In the genomic region with DNA sequence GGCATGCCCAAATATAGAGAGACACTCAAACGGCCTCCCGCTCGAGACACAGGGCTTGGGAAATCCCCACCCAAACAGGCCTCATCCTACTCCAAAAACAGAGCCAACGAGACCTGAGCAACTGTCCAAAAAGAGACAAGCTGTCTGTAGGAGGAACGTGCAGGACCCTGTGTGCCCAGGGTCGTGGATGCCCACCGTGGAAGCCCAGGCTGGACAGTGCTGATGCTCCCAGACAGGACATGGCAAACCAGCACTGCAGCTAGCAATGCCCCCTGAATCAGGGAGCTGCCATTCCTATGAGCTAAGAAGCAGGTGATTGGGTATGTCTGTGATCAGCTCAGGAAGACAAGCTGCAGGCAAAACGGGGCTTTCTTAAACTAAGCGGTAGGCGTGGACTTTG, we compare ENCODE assay signal across 23 cellular contexts.
DNase-seq lines count a peak whose midpoint lies in the region; ATAC-seq and TF ChIP-seq lines count a peak whose summit lies in the region.
"Had no signal": no experiment of that assay in that cellular context is flagged by ENCODE, and none has a peak within 500 bp of the region (broad histone marks: within the 10 kb centered on the region; RNA-seq: fewer than 3 reads in every experiment).

No MANE protein-coding gene starts in this region.

- no peak overlapping the region for H2BK120ac ChIP-seq in mesendoderm (ENCODE audit: low read depth, low read length)

- ATAC-seq in WTC11 = peak; percentile 32; the same call in 1 of the 2 replicates
- ATAC-seq in activated CD4-positive, alpha-beta T cell treated with anti-CD3 and anti-CD28 coated beads for 36 hours = no peak
- ATAC-seq in HG03432 (IDR thresholded peaks at IDR 0.05; ENCODE audit: unreplicated experiment) = no peak
- ATAC-seq: HCT116, HepG2, Right ventricle myocardium inferior had no signal

- CTCF ChIA-PET in WTC11 (lab: Charles Lee) = interaction anchor here (0.9 to 1.2 kb wide), 2 partner anchors 16 to 275 kb away, joined by 3 read pairs; no protein-coding TSS in a partner anchor
- CTCF ChIA-PET in activated CD4-positive, alpha-beta T cell treated with anti-CD3 and anti-CD28 coated beads for 36 hours (lab: Charles Lee) = no interaction called here

- no peak overlapping the region for H3K18ac ChIP-seq in mesendoderm (ENCODE audit: low read length)

- H3K36me3 ChIP-seq in mesendoderm (ENCODE audit: control insufficient read depth, insufficient read depth, low read length) = no peaks in the 10 kb centered on the region
- no peaks in the 10 kb centered on the region for H3K36me3 ChIP-seq in sigmoid colon

- DNase-seq in Daoy (ENCODE audit: low read depth) = peak; percentile 69
- no peak for DNase-seq in WTC11 (ENCODE audit: low spot score)
- DNase-seq in mesendoderm = peak; percentile 40
- peak; percentile 29 for DNase-seq in sigmoid colon
- DNase-seq in activated CD4-positive, alpha-beta T cell treated with anti-CD3 and anti-CD28 coated beads for 36 hours = no peak
- DNase-seq in SKM-1 (lab: John Stamatoyannopoulos, UW; ENCODE audit: unreplicated experiment) = no peak
- DNase-seq: 8988T, ACHN, Calu3, DMS79 treated with DMSO at 0.1 percent for 48 hours, GM23248, Karpas-422, MV-4-11, NCI-H1105, NCI-H146, NCI-H1930, NCI-H2107, NCI-H774, PC-9 had no signal

- no peak overlapping the region for H3K9ac ChIP-seq in mesendoderm (ENCODE audit: low read length)
- H3K9ac ChIP-seq: GM23248 had no signal

- H3K27ac Mint-ChIP-seq in WTC11 = no peak overlapping the region
- H3K27ac Mint-ChIP-seq in activated CD4-positive, alpha-beta T cell treated with anti-CD3 and anti-CD28 coated beads for 36 hours = no peak overlapping the region

- H2AK5ac ChIP-seq in mesendoderm (ENCODE audit: low read length) = no peak overlapping the region

- no peaks in the 10 kb centered on the region for H3K79me1 ChIP-seq in mesendoderm (ENCODE audit: low read length)

- H3K4me1 ChIP-seq in mesendoderm (ENCODE audit: control insufficient read depth, low read depth, low read length) (no peaks in the 10 kb centered on the region), sigmoid colon (no peaks in the 10 kb centered on the region)

- no peak overlapping the region for H3K4me2 ChIP-seq in mesendoderm (ENCODE audit: low read length)
- H3K4me2 ChIP-seq: PC-9 had no signal

- no peaks in the 10 kb centered on the region for H3K9me3 Mint-ChIP-seq in WTC11
- H3K9me3 Mint-ChIP-seq in activated CD4-positive, alpha-beta T cell treated with anti-CD3 and anti-CD28 coated beads for 36 hours (ENCODE audit: low read depth) = peaks cover 10% of the 10 kb centered on the region

- H3K4me1 Mint-ChIP-seq in WTC11 = no peaks in the 10 kb centered on the region
- no peaks in the 10 kb centered on the region for H3K4me1 Mint-ChIP-seq in activated CD4-positive, alpha-beta T cell treated with anti-CD3 and anti-CD28 coated beads for 36 hours

- H3K79me2 ChIP-seq in mesendoderm (ENCODE audit: control insufficient read depth, insufficient read depth, low read length) = no peaks in the 10 kb centered on the region

- no peak overlapping the region for H3K4me3 Mint-ChIP-seq in WTC11
- H3K4me3 Mint-ChIP-seq in activated CD4-positive, alpha-beta T cell treated with anti-CD3 and anti-CD28 coated beads for 36 hours = no peak overlapping the region

- no peak for TF ChIP-seq POLR2A in sigmoid colon (IDR thresholded peaks at IDR 0.05)

- H3K36me3 Mint-ChIP-seq in WTC11 = no peaks in the 10 kb centered on the region
- H3K36me3 Mint-ChIP-seq in activated CD4-positive, alpha-beta T cell treated with anti-CD3 and anti-CD28 coated beads for 36 hours (ENCODE audit: low read depth) = no peaks in the 10 kb centered on the region

- no peak overlapping the region for H2BK5ac ChIP-seq in mesendoderm (ENCODE audit: low read length)

- H3K27me3 ChIP-seq in mesendoderm (ENCODE audit: insufficient read depth, low read length, poor library complexity) (no peaks in the 10 kb centered on the region), sigmoid colon (peaks cover 0 to 8% (median 0%) of the 10 kb centered on the region in 3 donors)

- intact Hi-C loops in sigmoid colon (cut with DNase I) = no loop called here
- intact Hi-C loops in activated CD4-positive, alpha-beta T cell treated with anti-CD3 and anti-CD28 coated beads for 36 hours (cut with DNase I, micrococcal nuclease) = no loop called here

- no peak overlapping the region for H4K5ac ChIP-seq in mesendoderm (ENCODE audit: low read length)

- POLR2A ChIA-PET in WTC11 (lab: Charles Lee) = no interaction called here
- POLR2A ChIA-PET in activated CD4-positive, alpha-beta T cell treated with anti-CD3 and anti-CD28 coated beads for 36 hours (lab: Charles Lee) = no interaction called here

- WGBS in mesendoderm (ENCODE audit: extremely low coverage, insufficient coverage, low lambda C conversion rate) = no CpG with 5 or more reads among the region's 10 CpGs
- WGBS in sigmoid colon, 2 donors = 67 to 74% methylated on average over 10 of the region's 10 CpGs

- H3K56ac ChIP-seq in mesendoderm (ENCODE audit: low read length) = no peak overlapping the region

- no peak overlapping the region for H3K23ac ChIP-seq in mesendoderm (ENCODE audit: low read length)

- H3K27ac ChIP-seq in mesendoderm (ENCODE audit: low read depth, low read length) = no peak overlapping the region
- H3K27ac ChIP-seq in sigmoid colon = no peak overlapping the region
- H3K27ac ChIP-seq: GM23248, PC-9 had no signal

- H4K8ac ChIP-seq in mesendoderm (ENCODE audit: low read depth, low read length) = no peak overlapping the region

- no peak for TF ChIP-seq EP300 in sigmoid colon (IDR thresholded peaks at IDR 0.05)

- H3K4me3 ChIP-seq in mesendoderm (ENCODE audit: low read length) (no peak overlapping the region), sigmoid colon (no peak overlapping the region)
- H3K4me3 ChIP-seq: GM23248, PC-9 had no signal

- no peak overlapping the region for H3K4ac ChIP-seq in mesendoderm (ENCODE audit: low read depth, low read length)

- TF ChIP-seq CTCF in WTC11 (IDR thresholded peaks at IDR 0.05) = no peak
- TF ChIP-seq CTCF in sigmoid colon (IDR thresholded peaks at IDR 0.05) = no peak

- H2BK15ac ChIP-seq in mesendoderm (replicated peaks; ENCODE audit: low read depth) = no peak overlapping the region

- no peaks in the 10 kb centered on the region; the same call in 1 of the 2 replicates for H3K27me3 Mint-ChIP-seq in WTC11 (ENCODE audit: low read depth)
- H3K27me3 Mint-ChIP-seq in activated CD4-positive, alpha-beta T cell treated with anti-CD3 and anti-CD28 coated beads for 36 hours = no peaks in the 10 kb centered on the region

- H3K9me3 ChIP-seq in sigmoid colon = peaks cover 0 to 8% (median under 1%) of the 10 kb centered on the region in 4 donors

TF ChIP-seq in WTC11, 78 proteins besides CTCF, POLR2A, EP300 and RAD21 (continues in another document):
- no peak for TF ChIP-seq RELA (CRISPR knock-in tag; IDR thresholded peaks at IDR 0.05; ENCODE audit: borderline replicate concordance)
- TF ChIP-seq, protein P1, sequence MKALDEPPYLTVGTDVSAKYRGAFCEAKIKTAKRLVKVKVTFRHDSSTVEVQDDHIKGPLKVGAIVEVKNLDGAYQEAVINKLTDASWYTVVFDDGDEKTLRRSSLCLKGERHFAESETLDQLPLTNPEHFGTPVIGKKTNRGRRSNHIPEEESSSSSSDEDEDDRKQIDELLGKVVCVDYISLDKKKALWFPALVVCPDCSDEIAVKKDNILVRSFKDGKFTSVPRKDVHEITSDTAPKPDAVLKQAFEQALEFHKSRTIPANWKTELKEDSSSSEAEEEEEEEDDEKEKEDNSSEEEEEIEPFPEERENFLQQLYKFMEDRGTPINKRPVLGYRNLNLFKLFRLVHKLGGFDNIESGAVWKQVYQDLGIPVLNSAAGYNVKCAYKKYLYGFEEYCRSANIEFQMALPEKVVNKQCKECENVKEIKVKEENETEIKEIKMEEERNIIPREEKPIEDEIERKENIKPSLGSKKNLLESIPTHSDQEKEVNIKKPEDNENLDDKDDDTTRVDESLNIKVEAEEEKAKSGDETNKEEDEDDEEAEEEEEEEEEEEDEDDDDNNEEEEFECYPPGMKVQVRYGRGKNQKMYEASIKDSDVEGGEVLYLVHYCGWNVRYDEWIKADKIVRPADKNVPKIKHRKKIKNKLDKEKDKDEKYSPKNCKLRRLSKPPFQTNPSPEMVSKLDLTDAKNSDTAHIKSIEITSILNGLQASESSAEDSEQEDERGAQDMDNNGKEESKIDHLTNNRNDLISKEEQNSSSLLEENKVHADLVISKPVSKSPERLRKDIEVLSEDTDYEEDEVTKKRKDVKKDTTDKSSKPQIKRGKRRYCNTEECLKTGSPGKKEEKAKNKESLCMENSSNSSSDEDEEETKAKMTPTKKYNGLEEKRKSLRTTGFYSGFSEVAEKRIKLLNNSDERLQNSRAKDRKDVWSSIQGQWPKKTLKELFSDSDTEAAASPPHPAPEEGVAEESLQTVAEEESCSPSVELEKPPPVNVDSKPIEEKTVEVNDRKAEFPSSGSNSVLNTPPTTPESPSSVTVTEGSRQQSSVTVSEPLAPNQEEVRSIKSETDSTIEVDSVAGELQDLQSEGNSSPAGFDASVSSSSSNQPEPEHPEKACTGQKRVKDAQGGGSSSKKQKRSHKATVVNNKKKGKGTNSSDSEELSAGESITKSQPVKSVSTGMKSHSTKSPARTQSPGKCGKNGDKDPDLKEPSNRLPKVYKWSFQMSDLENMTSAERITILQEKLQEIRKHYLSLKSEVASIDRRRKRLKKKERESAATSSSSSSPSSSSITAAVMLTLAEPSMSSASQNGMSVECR (CRISPR knock-in tag; IDR thresholded peaks at IDR 0.05; ENCODE audit: borderline replicate concordance) = no peak
- no peak for TF ChIP-seq NR1H2 (CRISPR knock-in tag; IDR thresholded peaks at IDR 0.05)
- TF ChIP-seq NFATC4 (CRISPR knock-in tag; IDR thresholded peaks at IDR 0.05) = no peak
- TF ChIP-seq FOXK1 (CRISPR knock-in tag; IDR thresholded peaks at IDR 0.05) = no peak
- TF ChIP-seq ATF6 (CRISPR knock-in tag; IDR thresholded peaks at IDR 0.05) = no peak

Comparison
In these comparisons a context has a peak if more than half of its experiments do, and no peak if none do; other contexts are left out.
1. DNase-seq: peak in Daoy (single experiment), mesendoderm (single experiment) and sigmoid colon (single experiment); none in WTC11 (single experiment), activated CD4-positive, alpha-beta T cell treated with anti-CD3 and anti-CD28 coated beads for 36 hours (single experiment) and SKM-1 (single experiment).